ENCODE assay signal across 8 cellular contexts in the genomic region with DNA sequence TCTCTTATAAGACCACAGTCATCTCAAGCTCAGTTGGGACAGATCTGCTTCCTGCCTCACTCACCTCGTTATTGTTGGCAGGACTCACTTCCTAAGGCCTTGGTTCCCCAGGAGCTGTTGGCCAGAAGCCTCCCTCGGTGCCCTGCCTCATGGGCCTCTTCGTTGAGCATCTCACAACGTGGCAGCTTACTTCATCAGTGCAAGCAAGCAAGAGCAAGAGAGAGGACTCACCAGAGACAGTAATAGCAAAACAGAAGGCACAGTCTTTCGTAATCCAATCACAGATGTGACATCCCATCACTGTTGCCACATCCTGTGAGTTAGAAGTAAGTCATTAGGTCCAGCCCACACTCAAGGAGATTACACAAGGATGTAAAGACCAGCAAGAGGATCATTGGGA. TPM values are rescaled to one million over a fixed set of nuclear protein-coding genes. Genes with fewer than 3 reads are reported as not detected.
DNase-seq lines count a peak whose midpoint lies in the region; ATAC-seq, FAIRE-seq and TF ChIP-seq lines count a peak whose summit lies in the region.

No MANE protein-coding gene starts in this region.

- H3K36me3 Mint-ChIP-seq in brain = no peaks in the 10 kb centered on the region

- H2AFZ ChIP-seq in HepG2 (ENCODE audit: low read length) = no peak overlapping the region

- TF ChIP-seq EP300 in HepG2 (IDR thresholded peaks at IDR 0.05; ENCODE audit: low read depth in 2 of 2, low read length in 2 of 2) (no peak), HepG2 (CRISPR knock-in tag; IDR thresholded peaks at IDR 0.05; ENCODE audit: borderline replicate concordance) (no peak)

- H3K27me3 Mint-ChIP-seq in brain = peaks cover 4% of the 10 kb centered on the region

- H3K27ac Mint-ChIP-seq in brain = peak overlapping the region in 3 of 5 experiments; percentile 48 to 69 (median 53)

- BruUV-seq in HepG2 (replicated peaks; lab: Mats Ljungman, UMichigan) = no TSS peak

- no peaks in the 10 kb centered on the region for H3K9me3 ChIP-seq in BE2C
- H3K9me3 ChIP-seq in HepG2 (ENCODE audit: low read length) = no peaks in the 10 kb centered on the region
- H3K9me3 ChIP-seq in tibial artery = no peaks in the 10 kb centered on the region

- H3K36me3 ChIP-seq in BE2C (no peaks in the 10 kb centered on the region), HepG2 (replicated peaks in 1 of 2; ENCODE audit: control insufficient read depth in 1 of 2, insufficient read depth in 2 of 2, low read length in 2 of 2) (no peaks in the 10 kb centered on the region; a peak in 1 of 5 replicates), tibial artery (no peaks in the 10 kb centered on the region)

- ATAC-seq in HepG2 = no peak
- no peak for ATAC-seq in GM18907 (IDR thresholded peaks at IDR 0.05; ENCODE audit: unreplicated experiment)
- ATAC-seq in HG03135 (IDR thresholded peaks at IDR 0.05; ENCODE audit: unreplicated experiment) = no peak

- POLR2A ChIA-PET in HepG2 (lab: Yijun Ruan, JAX) = interaction anchor here (1.0 to 3.6 kb wide), 16 partner anchors 8 to 437 kb away, joined by 3 to 39 read pairs (median 6); a partner anchor contains a TSS

- peaks cover 15% of the 10 kb centered on the region for H3K79me2 ChIP-seq in HepG2 (ENCODE audit: insufficient read depth, low read length)

- no peaks in the 10 kb centered on the region for H4K20me1 ChIP-seq in HepG2 (ENCODE audit: insufficient read depth, low read length)

- peak overlapping the region in 1 of 5 experiments; percentile 51 for H3K4me3 Mint-ChIP-seq in brain

- FAIRE-seq in HepG2 (lab: Jason Lieb, UNC) (peak; percentile 83), D721Med (lab: Jason Lieb, UNC) (no peak)

- in situ Hi-C loops in HepG2 (cut with HindIII; ENCODE audit: extremely low pct_ligation_motif_present, low pct_unique_long_range_greater_than_20kb) = loop anchor here (10.0 to 25.0 kb wide), 2 partner anchors 299 to 426 kb away; a partner anchor contains a TSS

- DNase-seq in BE2C (no peak), NCI-H460 (ENCODE audit: extremely low read depth, low read depth) (peak; percentile 97), HepG2 (ENCODE audit: low spot score) (peak; percentile 56), tibial artery (peak; percentile 73 to 75), D721Med (ENCODE audit: insufficient read length, low spot score) (no peak)

- H3K9me3 Mint-ChIP-seq in brain = no peaks in the 10 kb centered on the region

- TF ChIP-seq RAD21 in HepG2 (CRISPR knock-in tag; IDR thresholded peaks at IDR 0.05) = no peak

- H3K4me1 Mint-ChIP-seq in brain = peaks cover 50% of the 10 kb centered on the region

- H3K4me3 ChIP-seq in BE2C (ENCODE audit: low read depth, low read length) (peak overlapping the region; percentile 73), HepG2 (replicated peaks in 1 of 3; ENCODE audit: insufficient read depth in 1 of 3, low read depth in 2 of 3, low read length in 3 of 3) (peak overlapping the region; percentile 54 to 75 (median 59)), tibial artery (no peak overlapping the region)

- 26% methylated on average over 5 of the region's 5 CpGs for WGBS in HepG2 (ENCODE audit: low lambda C conversion rate)

- TF ChIP-seq CTCF in BE2C (IDR thresholded peaks at IDR 0.05; ENCODE audit: low read depth, low read length) = no peak
- TF ChIP-seq CTCF in brain (conservative IDR thresholded peaks at IDR 0.05) = no peak
- no peak for TF ChIP-seq CTCF in HepG2 (CRISPR knock-in tag; IDR thresholded peaks at IDR 0.05)
- TF ChIP-seq CTCF in tibial artery (IDR thresholded peaks at IDR 0.05) = no peak
- TF ChIP-seq CTCF in D721Med (IDR thresholded peaks at IDR 0.05; ENCODE audit: insufficient read depth, missing control alignments) = no peak

- H3K27me3 ChIP-seq in BE2C (no peaks in the 10 kb centered on the region), HepG2 (ENCODE audit: control insufficient read depth in 1 of 2, insufficient read depth in 2 of 2, low read length in 2 of 2) (no peaks in the 10 kb centered on the region), tibial artery (no peaks in the 10 kb centered on the region)

- intact Hi-C loops in HepG2 (cut with micrococcal nuclease; ENCODE audit: unreplicated experiment) (no loop called here), tibial artery (cut with DNase I; ENCODE audit: low total_unique reads) (no loop called here)

- peak overlapping the region; percentile 94 for H3K27ac ChIP-seq in HepG2 (ENCODE audit: extremely low read length, insufficient read depth, low read length)
- no peak overlapping the region for H3K27ac ChIP-seq in tibial artery

- H3K4me1 ChIP-seq in BE2C = peaks cover 32% of the 10 kb centered on the region
- H3K4me1 ChIP-seq in HepG2 (ENCODE audit: insufficient read depth, low read length) = peaks cover 72% of the 10 kb centered on the region
- H3K4me1 ChIP-seq in tibial artery = peaks cover 0 to 34% (median 19%) of the 10 kb centered on the region in 4 donors

- CTCF ChIA-PET in HepG2 (lab: Yijun Ruan, JAX; ENCODE audit: low intra/inter-chr PET ratio, low total read pairs) = no interaction called here

- H3K9ac ChIP-seq in HepG2 (ENCODE audit: insufficient read depth, low read depth, low read length) = peak overlapping the region; percentile 81

- 0 out of 4 replicates have a peak, but pooled peaks of 1 of the 2 experiments have one; percentile 23 for TF ChIP-seq POLR2A in HepG2 (IDR thresholded peaks at IDR 0.05; ENCODE audit: insufficient read depth in 1 of 2, low read depth in 2 of 2, low read length in 2 of 2)

- peak overlapping the region; percentile 87 for H3K4me2 ChIP-seq in HepG2 (ENCODE audit: low read depth, low read length)

TF ChIP-seq in HepG2, 621 proteins besides CTCF, POLR2A, EP300 and RAD21 (continues in another document):
- peak; percentile 81 for TF ChIP-seq ZNF12 (CRISPR knock-in tag; IDR thresholded peaks at IDR 0.05)
- no peak for TF ChIP-seq PHF8 (CRISPR knock-in tag; IDR thresholded peaks at IDR 0.05)
- no peak for TF ChIP-seq ZNF709 (CRISPR knock-in tag; IDR thresholded peaks at IDR 0.05)
- TF ChIP-seq HMG20A (CRISPR knock-in tag; IDR thresholded peaks at IDR 0.05; ENCODE audit: borderline replicate concordance) = peak; percentile 11; the same call in 1 of the 2 replicates

RNA-seq across cellular contexts. Expression of a gene that starts 5.1 kb away (rescaled TPM):
- 66.6 TPM for polyA plus RNA-seq in BE2C (2012; ENCODE audit: insufficient read depth, insufficient read length, low read depth)
- total RNA-seq in NCI-H460 (2014; rRNA removed; shearing (Covaris generic)) = 22.0 and 34.4 TPM in 2 replicates
- 12.5 and 16.4 TPM in 2 replicates for polyA plus RNA-seq in NCI-H460 (2014; cell fraction: nucleus; rRNA removed)
- 16.8 TPM for polyA plus RNA-seq in brain (ENCODE audit: insufficient read depth, low read depth, low replicate concordance)
- 20.3 and 27.7 TPM in 2 replicates for total RNA-seq in HepG2 (2016; rRNA removed; fragmentation: Illumina TruSeq; extraction: Trizol)
- 5.7 and 8.8 TPM in 2 replicates for total RNA-seq in HepG2 (2016; cell fraction: cytosol; rRNA removed; fragmentation: Illumina TruSeq; extraction: Trizol; ENCODE audit: low read depth)
- 22.2 and 31.9 TPM in 2 replicates for total RNA-seq in HepG2 (2016; cell fraction: insoluble cytoplasmic fraction; rRNA removed; fragmentation: Illumina TruSeq; extraction: Trizol)
- 14.7 and 15.0 TPM in 2 replicates for total RNA-seq in HepG2 (2016; cell fraction: membrane; rRNA removed; fragmentation: Illumina TruSeq; extraction: Trizol)
- 34.7 and 36.8 TPM in 2 replicates for total RNA-seq in HepG2 (2016; cell fraction: nucleus; rRNA removed; fragmentation: Illumina TruSeq; extraction: Trizol)
- 71.1 and 77.1 TPM in 2 replicates for polyA plus RNA-seq in HepG2 (2011; rRNA removed)
- 46.5 and 51.7 TPM in 2 replicates for polyA plus RNA-seq in HepG2 (2011; cell fraction: cytosol; rRNA removed)
- 87.4 and 94.3 TPM in 2 replicates for polyA plus RNA-seq in HepG2 (2011; cell fraction: nucleus; rRNA removed)
- polyA plus RNA-seq in HepG2 (2012) = 32.2 and 36.9 TPM in 2 replicates
- 2.7 and 3.2 TPM in 2 replicates for polyA plus RNA-seq in HepG2 (2016; cell fraction: cytosol; fragmentation: Illumina TruSeq; extraction: Trizol; ENCODE audit: low read depth)
- polyA plus RNA-seq in HepG2 (2016; cell fraction: insoluble cytoplasmic fraction; fragmentation: Illumina TruSeq; extraction: Trizol; ENCODE audit: low read depth) = 41.7 and 43.4 TPM in 2 replicates
- polyA plus RNA-seq in HepG2 (2016; cell fraction: membrane; fragmentation: Illumina TruSeq; extraction: Trizol; ENCODE audit: low read depth) = 9.9 and 10.5 TPM in 2 replicates
- polyA plus RNA-seq in HepG2 (2016; cell fraction: nucleus; fragmentation: Illumina TruSeq; extraction: Trizol; ENCODE audit: insufficient read depth, low read depth) = 52.2 and 60.2 TPM in 2 replicates
- 149 and 174 TPM in 2 replicates for polyA minus RNA-seq in HepG2 (2011; rRNA and poly(A)+ RNA removed; ENCODE audit: low replicate concordance)
- polyA minus RNA-seq in HepG2 (2011; cell fraction: cytosol; rRNA and poly(A)+ RNA removed) = 41.3 and 51.9 TPM in 2 replicates
- polyA minus RNA-seq in HepG2 (2011; cell fraction: nucleus; rRNA and poly(A)+ RNA removed) = 101 and 107 TPM in 2 replicates

RNA-seq across cellular contexts. Expression of a gene that starts 27.3 kb away (rescaled TPM):
- polyA plus RNA-seq in BE2C (2012; ENCODE audit: insufficient read depth, insufficient read length, low read depth) = 17.7 TPM
- total RNA-seq in NCI-H460 (2014; rRNA removed; shearing (Covaris generic)) = 16.3 and 17.3 TPM in 2 replicates
- 24.3 and 29.0 TPM in 2 replicates for polyA plus RNA-seq in NCI-H460 (2014; cell fraction: nucleus; rRNA removed)
- polyA plus RNA-seq in brain (ENCODE audit: insufficient read depth, low read depth, low replicate concordance) (8.4 TPM), HepG2 (2011; rRNA removed) (4.5 and 6.4 TPM in 2 replicates)
- 15.0 and 15.9 TPM in 2 replicates for total RNA-seq in HepG2 (2016; rRNA removed; fragmentation: Illumina TruSeq; extraction: Trizol)
- 1.1 and 1.4 TPM in 2 replicates for total RNA-seq in HepG2 (2016; cell fraction: cytosol; rRNA removed; fragmentation: Illumina TruSeq; extraction: Trizol; ENCODE audit: low read depth)
- total RNA-seq in HepG2 (2016; cell fraction: insoluble cytoplasmic fraction; rRNA removed; fragmentation: Illumina TruSeq; extraction: Trizol) = 14.6 and 15.0 TPM in 2 replicates
- 4.5 and 4.9 TPM in 2 replicates for total RNA-seq in HepG2 (2016; cell fraction: membrane; rRNA removed; fragmentation: Illumina TruSeq; extraction: Trizol)
- total RNA-seq in HepG2 (2016; cell fraction: nucleus; rRNA removed; fragmentation: Illumina TruSeq; extraction: Trizol) = 6.9 and 8.2 TPM in 2 replicates
- 5.1 and 5.6 TPM in 2 replicates for polyA plus RNA-seq in HepG2 (2011; cell fraction: cytosol; rRNA removed)
- 6.1 and 6.4 TPM in 2 replicates for polyA plus RNA-seq in HepG2 (2011; cell fraction: nucleus; rRNA removed)
- 3.6 and 4.5 TPM in 2 replicates for polyA plus RNA-seq in HepG2 (2012)
- polyA plus RNA-seq in HepG2 (2016; cell fraction: cytosol; fragmentation: Illumina TruSeq; extraction: Trizol; ENCODE audit: low read depth) = 0.70 and 0.74 TPM in 2 replicates
- polyA plus RNA-seq in HepG2 (2016; cell fraction: insoluble cytoplasmic fraction; fragmentation: Illumina TruSeq; extraction: Trizol; ENCODE audit: low read depth) = 14.9 and 15.5 TPM in 2 replicates
- polyA plus RNA-seq in HepG2 (2016; cell fraction: membrane; fragmentation: Illumina TruSeq; extraction: Trizol; ENCODE audit: low read depth) = 1.9 and 2.0 TPM in 2 replicates
- 8.8 and 10.1 TPM in 2 replicates for polyA plus RNA-seq in HepG2 (2016; cell fraction: nucleus; fragmentation: Illumina TruSeq; extraction: Trizol; ENCODE audit: insufficient read depth, low read depth)
- polyA minus RNA-seq in HepG2 (2011; rRNA and poly(A)+ RNA removed; ENCODE audit: low replicate concordance) = 12.5 and 31.8 TPM in 2 replicates
- polyA minus RNA-seq in HepG2 (2011; cell fraction: cytosol; rRNA and poly(A)+ RNA removed) = 5.6 and 5.8 TPM in 2 replicates
- polyA minus RNA-seq in HepG2 (2011; cell fraction: nucleus; rRNA and poly(A)+ RNA removed) = 10.3 and 10.8 TPM in 2 replicates

Comparison
In these comparisons a context has a peak if more than half of its experiments do, and no peak if none do; other contexts are left out.
1. DNase-seq: peak in NCI-H460 (single experiment), HepG2 (single experiment) and tibial artery (2 of 2); none in BE2C (single experiment) and D721Med (single experiment).
2. H3K4me3 ChIP-seq: peak in BE2C (single experiment) and HepG2 (3 of 3); none in tibial artery (0 of 2).